ENCODE assay signal across 9 cellular contexts in genomic region chr1:68175621-68176398, GRCh38. TPM values are rescaled to one million over a fixed set of nuclear protein-coding genes. Genes with fewer than 3 reads are reported as not detected.
DNase-seq lines count a peak whose midpoint lies in the region; FAIRE-seq and TF ChIP-seq lines count a peak whose summit lies in the region.
"Had no signal": no experiment of that assay in that cellular context is flagged by ENCODE, and none has a peak within 500 bp of the region (broad histone marks: within the 10 kb centered on the region; RNA-seq: fewer than 3 reads in every experiment).

No MANE protein-coding gene starts in this region.

- H3K9ac ChIP-seq in mucosa of stomach (ENCODE audit: low read length), result peak overlapping the region; percentile 42

- peaks cover 55% of the 10 kb centered on the region for H3K4me1 ChIP-seq in mucosa of stomach (ENCODE audit: control insufficient read depth, insufficient read depth, low read length)

- peak overlapping the region; percentile 24 for H3K4me3 ChIP-seq in coronary artery
- no peak overlapping the region for H3K4me3 ChIP-seq in mucosa of stomach (ENCODE audit: low read length)

- H3K27ac ChIP-seq in coronary artery, result peak overlapping the region; percentile 76 to 86

- H3K9me3 ChIP-seq in mucosa of stomach (ENCODE audit: control insufficient read depth, low read length), result no peaks in the 10 kb centered on the region

- H3K36me3 ChIP-seq in mucosa of stomach (ENCODE audit: control insufficient read depth, insufficient read depth, low read length), result no peaks in the 10 kb centered on the region

- H3K27me3 ChIP-seq in mucosa of stomach (ENCODE audit: control insufficient read depth, insufficient read depth, low read length), result no peaks in the 10 kb centered on the region

- DNase-seq in Daoy (ENCODE audit: low read depth) (peak; percentile 59), NCI-H345 treated with DMSO at 0.1 percent for 48 hours (lab: John Stamatoyannopoulos, UW; ENCODE audit: unreplicated experiment) (peak; percentile 77), coronary artery (ENCODE audit: low spot score) (no peak), HTR-8/SVneo (ENCODE audit: insufficient read length, low spot score) (no peak), D341Med (ENCODE audit: low spot score) (no peak)
- no peak for DNase-seq in stimulated activated CD4-positive, alpha-beta T cell treated with anti-CD3 and anti-CD28 coated beads, Interleukin-15, amount 100 ng/mL, for 24 hours
- no peak for DNase-seq in activated naive CD4-positive, alpha-beta T cell (lab: John Stamatoyannopoulos, UW)

- TF ChIP-seq CTCF in coronary artery (IDR thresholded peaks at IDR 0.05), result no peak

- FAIRE-seq in HTR-8/SVneo (lab: Jason Lieb, UNC), result no peak
- FAIRE-seq: TTC549 had no signal

RNA-seq across cellular contexts. Expression of gene WLS, which starts 56.5 kb away (rescaled TPM):
- total RNA-seq in Daoy (2014; rRNA removed; shearing (Covaris generic)), result 47.5 and 51.8 TPM in 2 replicates

Comparison
In these comparisons a context has a peak if more than half of its experiments do, and no peak if none do; other contexts are left out.
1. DNase-seq: peak in Daoy (single experiment) and NCI-H345 treated with DMSO at 0.1 percent for 48 hours (single experiment); none in coronary artery (single experiment), stimulated activated CD4-positive, alpha-beta T cell treated with anti-CD3 and anti-CD28 coated beads, Interleukin-15, amount 100 ng/mL, for 24 hours (single experiment), activated naive CD4-positive, alpha-beta T cell (0 of 4), HTR-8/SVneo (single experiment) and D341Med (single experiment).